ENCODE assay signal across 24 cellular contexts in genomic region chrX:29792335-29792734, GRCh38.
A peak's percentile ranks its signal among the peaks of the same experiment; 100 is the strongest.
DNase-seq lines count a peak whose midpoint lies in the region; ATAC-seq, FAIRE-seq and TF ChIP-seq lines count a peak whose summit lies in the region.
"Had no signal": no experiment of that assay in that cellular context is flagged by ENCODE, and none has a peak within 500 bp of the region (broad histone marks: within the 10 kb centered on the region; RNA-seq: fewer than 3 reads in every experiment).

No MANE protein-coding gene starts in this region.

- intact Hi-C loops in Caco-2 (cut with micrococcal nuclease; ENCODE audit: unreplicated experiment): no loop called here

- no peaks in the 10 kb centered on the region for H3K27me3 ChIP-seq in astrocyte (ENCODE audit: insufficient read depth, low read length)
- H3K27me3 ChIP-seq in foreskin keratinocyte: no peaks in the 10 kb centered on the region
- H3K27me3 ChIP-seq in Caco-2 (replicated peaks; ENCODE audit: control insufficient read depth, insufficient read depth, low read length): no peaks in the 10 kb centered on the region
- H3K27me3 ChIP-seq: BLaER1 treated with 17β-estradiol and CSF1 and Interleukin-3, amounts not matched to agents 10 nM and 100 nM had no signal

- H3K9ac ChIP-seq in astrocyte (ENCODE audit: low read length): no peak overlapping the region
- H3K9ac ChIP-seq: BLaER1 treated with 17β-estradiol and CSF1 and Interleukin-3, amounts not matched to agents 10 nM and 100 nM had no signal

- DNase-seq in EH (ENCODE audit: low read depth): peak; percentile 1
- peak; percentile 44 for DNase-seq in M059J (ENCODE audit: low read depth)
- peak; percentile 12 for DNase-seq in astrocyte (ENCODE audit: low read depth)
- peak; percentile 31 to 70 for DNase-seq in foreskin keratinocyte
- DNase-seq in COR-L47 (lab: John Stamatoyannopoulos, UW): no peak
- DNase-seq in Caco-2: no peak
- DNase-seq: AML-193; CD4-positive, alpha-beta memory T cell; CD4-positive, CD25-positive, alpha-beta regulatory T cell; CD8-positive, alpha-beta memory T cell; DMS 273 treated with DMSO at 0.1 percent for 48 hours; DMS153; DMS53; DMS79; DND-41; GDM1 had no signal

- H3K9me3 Mint-ChIP-seq in astrocyte (ENCODE audit: unreplicated experiment) (no peaks in the 10 kb centered on the region), Caco-2 (ENCODE audit: unreplicated experiment) (no peaks in the 10 kb centered on the region)

- BruUV-seq in Caco-2 (replicated peaks; lab: Mats Ljungman, UMichigan): no TSS peak

- no peaks in the 10 kb centered on the region for H3K27me3 Mint-ChIP-seq in astrocyte (ENCODE audit: low read depth, unreplicated experiment)
- peaks cover 3% of the 10 kb centered on the region for H3K27me3 Mint-ChIP-seq in Caco-2 (ENCODE audit: insufficient read depth, unreplicated experiment)
- H3K27me3 Mint-ChIP-seq: B cell; CD4-positive, alpha-beta memory T cell; CD8-positive, alpha-beta memory T cell had no signal

- ATAC-seq in foreskin keratinocyte (peak; percentile 53), HG03196 (IDR thresholded peaks at IDR 0.05; ENCODE audit: unreplicated experiment) (no peak)
- ATAC-seq: A549 had no signal

- H3K27ac Mint-ChIP-seq in astrocyte (ENCODE audit: unreplicated experiment) (no peak overlapping the region), Caco-2 (ENCODE audit: unreplicated experiment) (no peak overlapping the region)
- H3K27ac Mint-ChIP-seq: B cell; CD4-positive, alpha-beta memory T cell; CD4-positive, CD25-positive, alpha-beta regulatory T cell; CD8-positive, alpha-beta memory T cell had no signal

- no peaks in the 10 kb centered on the region for H3K4me1 Mint-ChIP-seq in astrocyte (ENCODE audit: low read depth, unreplicated experiment)
- no peaks in the 10 kb centered on the region for H3K4me1 Mint-ChIP-seq in Caco-2 (ENCODE audit: low read depth, unreplicated experiment)
- H3K4me1 Mint-ChIP-seq: B cell; CD4-positive, alpha-beta memory T cell; CD4-positive, CD25-positive, alpha-beta regulatory T cell; CD8-positive, alpha-beta memory T cell had no signal

- H3K4me2 ChIP-seq in astrocyte (ENCODE audit: low read length): no peak overlapping the region
- H3K4me2 ChIP-seq: A549; BLaER1 treated with 17β-estradiol and CSF1 and Interleukin-3, amounts not matched to agents 10 nM and 100 nM had no signal

- TF ChIP-seq CTCF in astrocyte (IDR thresholded peaks at IDR 0.05; ENCODE audit: insufficient read depth, low read depth, low read length) (no peak), foreskin keratinocyte (conservative IDR thresholded peaks at IDR 0.05) (no peak), Caco-2 (IDR thresholded peaks at IDR 0.05; ENCODE audit: insufficient read depth in 1 of 2, low read depth in 1 of 2, low read length in 1 of 2, severe bottlenecking in 1 of 2, unreplicated experiment in 1 of 2) (no peak)

- no peaks in the 10 kb centered on the region for H3K79me2 ChIP-seq in astrocyte (ENCODE audit: insufficient read depth, low read length)

- no peaks in the 10 kb centered on the region for H3K4me1 ChIP-seq in astrocyte (ENCODE audit: insufficient read depth, low read length)
- H3K4me1 ChIP-seq in foreskin keratinocyte: peaks cover 9% of the 10 kb centered on the region
- H3K4me1 ChIP-seq in Caco-2: no peaks in the 10 kb centered on the region
- H3K4me1 ChIP-seq: A549; BLaER1 treated with 17β-estradiol and CSF1 and Interleukin-3, amounts not matched to agents 10 nM and 100 nM had no signal

- H3K27ac ChIP-seq in astrocyte (ENCODE audit: low read depth, low read length) (no peak overlapping the region), foreskin keratinocyte (no peak overlapping the region)
- H3K27ac ChIP-seq: 22Rv1; A549; BLaER1 treated with 17β-estradiol and CSF1 and Interleukin-3, amounts not matched to agents 10 nM and 100 nM; C4-2B had no signal

- CTCF ChIA-PET in Caco-2 (lab: Charles Lee): no interaction called here

- H3K4me3 Mint-ChIP-seq in astrocyte (ENCODE audit: unreplicated experiment) (no peak overlapping the region), Caco-2 (ENCODE audit: unreplicated experiment) (no peak overlapping the region)
- H3K4me3 Mint-ChIP-seq: B cell; CD4-positive, alpha-beta memory T cell; CD4-positive, CD25-positive, alpha-beta regulatory T cell; CD8-positive, alpha-beta memory T cell had no signal

- H2AFZ ChIP-seq in astrocyte (ENCODE audit: low read depth, low read length): no peak overlapping the region

- POLR2A ChIA-PET in Caco-2 (lab: Charles Lee): no interaction called here

- no peaks in the 10 kb centered on the region for H3K36me3 ChIP-seq in astrocyte (ENCODE audit: insufficient read depth, low read length)
- H3K36me3 ChIP-seq in Caco-2 (ENCODE audit: control insufficient read depth, insufficient read depth, low read length): no peaks in the 10 kb centered on the region
- H3K36me3 ChIP-seq: BLaER1 treated with 17β-estradiol and CSF1 and Interleukin-3, amounts not matched to agents 10 nM and 100 nM had no signal

- H4K20me1 ChIP-seq in astrocyte (ENCODE audit: insufficient read depth, low read length): no peaks in the 10 kb centered on the region
- H4K20me1 ChIP-seq: BLaER1 treated with 17β-estradiol and CSF1 and Interleukin-3, amounts not matched to agents 10 nM and 100 nM had no signal

- no peaks in the 10 kb centered on the region for H3K36me3 Mint-ChIP-seq in astrocyte (ENCODE audit: low read depth, unreplicated experiment)
- no peaks in the 10 kb centered on the region for H3K36me3 Mint-ChIP-seq in Caco-2 (ENCODE audit: insufficient read depth, unreplicated experiment)
- H3K36me3 Mint-ChIP-seq: CD4-positive, alpha-beta memory T cell; CD4-positive, CD25-positive, alpha-beta regulatory T cell; CD8-positive, alpha-beta memory T cell had no signal

- no peaks in the 10 kb centered on the region for H3K9me3 ChIP-seq in astrocyte (ENCODE audit: insufficient read depth, low read depth, low read length)
- H3K9me3 ChIP-seq in Caco-2: no peaks in the 10 kb centered on the region
- H3K9me3 ChIP-seq: A549; BLaER1 treated with 17β-estradiol and CSF1 and Interleukin-3, amounts not matched to agents 10 nM and 100 nM had no signal

- peak; percentile 82 for FAIRE-seq in astrocyte (lab: Jason Lieb, UNC)
- FAIRE-seq: A549, GM12891, GM19239 had no signal

- no peak overlapping the region for H3K4me3 ChIP-seq in astrocyte (ENCODE audit: insufficient read depth, low read depth, low read length)
- H3K4me3 ChIP-seq in Caco-2 (ENCODE audit: low read depth, low read length): no peak overlapping the region
- H3K4me3 ChIP-seq: A549; BLaER1 treated with 17β-estradiol and CSF1 and Interleukin-3, amounts not matched to agents 10 nM and 100 nM had no signal

Comparison
In these comparisons a context has a peak if more than half of its experiments do, and no peak if none do; other contexts are left out.
1. DNase-seq: peak in EH (single experiment), M059J (single experiment), astrocyte (single experiment) and foreskin keratinocyte (2 of 2); none in COR-L47 (single experiment) and Caco-2 (0 of 2).